18 cellular contexts compared by ENCODE assay signal in genomic region chr10:130889240-130889639, GRCh38.
DNase-seq lines count a peak whose midpoint lies in the region; ATAC-seq lines count a peak whose summit lies in the region.
"Had no signal": no experiment of that assay in that cellular context is flagged by ENCODE, and none has a peak within 500 bp of the region (broad histone marks: within the 10 kb centered on the region; RNA-seq: fewer than 3 reads in every experiment).

No MANE protein-coding gene starts in this region.

- CTCF ChIA-PET in activated CD4-positive, alpha-beta T cell treated with anti-CD3 and anti-CD28 coated beads for 36 hours (lab: Charles Lee): no interaction called here

- H3K9me3 Mint-ChIP-seq in activated CD4-positive, alpha-beta T cell treated with anti-CD3 and anti-CD28 coated beads for 36 hours (ENCODE audit: low read depth): no peaks in the 10 kb centered on the region
- no peaks in the 10 kb centered on the region for H3K9me3 Mint-ChIP-seq in stimulated activated naive CD8-positive, alpha-beta T cell treated with anti-CD3 and anti-CD28 coated beads, Interleukin-15, amount 100 ng/mL, for 72 hours
- H3K9me3 Mint-ChIP-seq: H9 had no signal

- no peaks in the 10 kb centered on the region for H3K36me3 Mint-ChIP-seq in activated CD4-positive, alpha-beta T cell treated with anti-CD3 and anti-CD28 coated beads for 36 hours (ENCODE audit: low read depth)
- H3K36me3 Mint-ChIP-seq: CD4-positive, alpha-beta memory T cell had no signal

- POLR2A ChIA-PET in activated CD4-positive, alpha-beta T cell treated with anti-CD3 and anti-CD28 coated beads for 36 hours (lab: Charles Lee): no interaction called here

- peaks cover 1% of the 10 kb centered on the region for H3K4me1 Mint-ChIP-seq in activated CD4-positive, alpha-beta T cell treated with anti-CD3 and anti-CD28 coated beads for 36 hours
- no peaks in the 10 kb centered on the region for H3K4me1 Mint-ChIP-seq in stimulated activated naive CD8-positive, alpha-beta T cell treated with anti-CD3 and anti-CD28 coated beads, Interleukin-15, amount 100 ng/mL, for 72 hours
- H3K4me1 Mint-ChIP-seq: B cell; CD4-positive, alpha-beta memory T cell had no signal

- peak; percentile 10 for DNase-seq in activated CD4-positive, alpha-beta T cell treated with anti-CD3 and anti-CD28 coated beads for 36 hours
- no peak for DNase-seq in activated CD4-positive, alpha-beta T cell treated with anti-CD3 and anti-CD28 coated beads, Interleukin-2, amount 50 U/mL, for 4 hours
- DNase-seq in stimulated activated naive CD8-positive, alpha-beta T cell treated with anti-CD3 and anti-CD28 coated beads, Interleukin-15, Interleukin-2, amounts not matched to agents 100 U/mL and 50 U/mL, for 24 hours: no peak
- no peak for DNase-seq in stimulated activated naive CD8-positive, alpha-beta T cell treated with anti-CD3 and anti-CD28 coated beads, Interleukin-15, amount 100 ng/mL, for 72 hours
- peak; percentile 28 for DNase-seq in mesenteric fat pad (ENCODE audit: low spot score)
- no peak for DNase-seq in SW 1271 (lab: John Stamatoyannopoulos, UW)
- no peak for DNase-seq in HUDEP-2 (lab: John Stamatoyannopoulos, UW; ENCODE audit: unreplicated experiment in 76 of 76)
- DNase-seq: C1 segment of cervical spinal cord, Calu3, COR-L47, DMS53, DMS79 treated with DMSO at 0.1 percent for 48 hours, GF-D8, H9 had no signal

- H3K27me3 Mint-ChIP-seq in activated CD4-positive, alpha-beta T cell treated with anti-CD3 and anti-CD28 coated beads for 36 hours: peaks cover 6% of the 10 kb centered on the region
- peaks cover 20% of the 10 kb centered on the region for H3K27me3 Mint-ChIP-seq in stimulated activated naive CD8-positive, alpha-beta T cell treated with anti-CD3 and anti-CD28 coated beads, Interleukin-15, amount 100 ng/mL, for 72 hours

- no peak overlapping the region for H3K4me3 Mint-ChIP-seq in activated CD4-positive, alpha-beta T cell treated with anti-CD3 and anti-CD28 coated beads for 36 hours
- no peak overlapping the region for H3K4me3 Mint-ChIP-seq in stimulated activated naive CD8-positive, alpha-beta T cell treated with anti-CD3 and anti-CD28 coated beads, Interleukin-15, amount 100 ng/mL, for 72 hours
- H3K4me3 Mint-ChIP-seq: B cell; CD4-positive, alpha-beta memory T cell; GM23338; H9 had no signal

- H3K27ac Mint-ChIP-seq in activated CD4-positive, alpha-beta T cell treated with anti-CD3 and anti-CD28 coated beads for 36 hours: no peak overlapping the region
- H3K27ac Mint-ChIP-seq in stimulated activated naive CD8-positive, alpha-beta T cell treated with anti-CD3 and anti-CD28 coated beads, Interleukin-15, amount 100 ng/mL, for 72 hours: no peak overlapping the region
- H3K27ac Mint-ChIP-seq: B cell; CD4-positive, alpha-beta memory T cell; GM23338; H9 had no signal

- ATAC-seq in activated CD4-positive, alpha-beta T cell treated with anti-CD3 and anti-CD28 coated beads for 36 hours: peak; percentile 61
- ATAC-seq in stimulated activated naive CD8-positive, alpha-beta T cell treated with anti-CD3 and anti-CD28 coated beads, Interleukin-15, Interleukin-2, amounts not matched to agents 100 U/mL and 50 U/mL, for 24 hours: peak; percentile 20
- ATAC-seq in stimulated activated naive CD8-positive, alpha-beta T cell treated with anti-CD3 and anti-CD28 coated beads, Interleukin-15, amount 100 ng/mL, for 72 hours: no peak
- ATAC-seq: GM23338, HCT116 had no signal

- intact Hi-C loops in activated CD4-positive, alpha-beta T cell treated with anti-CD3 and anti-CD28 coated beads for 36 hours (cut with DNase I, micrococcal nuclease): no loop called here

Comparison
In these comparisons a context has a peak if more than half of its experiments do, and no peak if none do; other contexts are left out.
1. DNase-seq: peak in activated CD4-positive, alpha-beta T cell treated with anti-CD3 and anti-CD28 coated beads for 36 hours (single experiment) and mesenteric fat pad (single experiment); none in activated CD4-positive, alpha-beta T cell treated with anti-CD3 and anti-CD28 coated beads, Interleukin-2, amount 50 U/mL, for 4 hours (0 of 2), stimulated activated naive CD8-positive, alpha-beta T cell treated with anti-CD3 and anti-CD28 coated beads, Interleukin-15, Interleukin-2, amounts not matched to agents 100 U/mL and 50 U/mL, for 24 hours (single experiment), stimulated activated naive CD8-positive, alpha-beta T cell treated with anti-CD3 and anti-CD28 coated beads, Interleukin-15, amount 100 ng/mL, for 72 hours (0 of 2), SW 1271 (0 of 2) and HUDEP-2 (0 of 76).